In genomic region chr10:110803830-110804338, GRCh38 we compare ENCODE assay signal across 9 cellular contexts.
DNase-seq lines count a peak whose midpoint lies in the region; ATAC-seq and TF ChIP-seq lines count a peak whose summit lies in the region.
"Had no signal": no experiment of that assay in that cellular context is flagged by ENCODE, and none has a peak within 500 bp of the region (broad histone marks: within the 10 kb centered on the region; RNA-seq: fewer than 3 reads in every experiment).

No MANE protein-coding gene starts in this region.

- H3K79me2 ChIP-seq in MM.1S (ENCODE audit: low read length) (no peaks in the 10 kb centered on the region), neural progenitor cell (ENCODE audit: low read depth) (no peaks in the 10 kb centered on the region)

- peak overlapping the region; percentile 93 for H2AFZ ChIP-seq in MM.1S (ENCODE audit: low read length)
- peak overlapping the region; percentile 99 for H2AFZ ChIP-seq in neural progenitor cell (replicated peaks)

- no peak overlapping the region for H3K27ac ChIP-seq in MM.1S (ENCODE audit: low read length)
- H3K27ac ChIP-seq in gastroesophageal sphincter = peak overlapping the region in 2 of 4 donors; percentile 8 to 75
- no peak overlapping the region for H3K27ac ChIP-seq in neural progenitor cell
- H3K27ac ChIP-seq: C4-2B had no signal

- H3F3A ChIP-seq in MM.1S (ENCODE audit: insufficient read depth, low read length) (0 out of 2 replicates have a peak, but pooled peaks cover 8% of the 10 kb centered on the region), neural progenitor cell (ENCODE audit: low read depth) (no peaks in the 10 kb centered on the region)

- H3K27me3 ChIP-seq in MM.1S (replicated peaks; ENCODE audit: insufficient read depth, low read length) (no peaks in the 10 kb centered on the region), gastroesophageal sphincter (no peaks in the 10 kb centered on the region), neural progenitor cell (no peaks in the 10 kb centered on the region)

- WGBS in gastroesophageal sphincter (ENCODE audit: low coverage in 1 of 2), 2 donors = 15 to 43% methylated on average over 2 to 4 of the region's 6 CpGs

- peak overlapping the region; percentile 19; the same call in 1 of the 2 replicates for H3K9ac ChIP-seq in MM.1S (ENCODE audit: low read length)
- no peak overlapping the region for H3K9ac ChIP-seq in neural progenitor cell

- ATAC-seq in GM21786 (IDR thresholded peaks at IDR 0.05; ENCODE audit: unreplicated experiment) (peak; percentile 55), gastroesophageal sphincter (peak; percentile 65), GM19397 (IDR thresholded peaks at IDR 0.05; ENCODE audit: unreplicated experiment) (no peak)

- no peak for TF ChIP-seq EP300 in gastroesophageal sphincter (IDR thresholded peaks at IDR 0.05)

- H3K4me3 Mint-ChIP-seq in neural progenitor cell = no peak overlapping the region

- H3K9me2 ChIP-seq in MM.1S (replicated peaks; ENCODE audit: insufficient read depth, low read length) = no peaks in the 10 kb centered on the region

- peak overlapping the region; percentile 93 for H3K27ac Mint-ChIP-seq in neural progenitor cell

- H3K9me3 ChIP-seq in MM.1S (replicated peaks; ENCODE audit: insufficient read depth, low read length) = no peaks in the 10 kb centered on the region
- no peaks in the 10 kb centered on the region for H3K9me3 ChIP-seq in gastroesophageal sphincter
- H3K9me3 ChIP-seq in neural progenitor cell (ENCODE audit: low read depth) = no peaks in the 10 kb centered on the region

- H3K36me3 ChIP-seq in MM.1S (replicated peaks; ENCODE audit: insufficient read depth, low read length) = no peaks in the 10 kb centered on the region
- H3K36me3 ChIP-seq in gastroesophageal sphincter = no peaks in the 10 kb centered on the region
- no peaks in the 10 kb centered on the region for H3K36me3 ChIP-seq in neural progenitor cell

- no peak overlapping the region for H3K4me3 ChIP-seq in MM.1S (ENCODE audit: low read length)
- no peak overlapping the region for H3K4me3 ChIP-seq in gastroesophageal sphincter
- no peak overlapping the region for H3K4me3 ChIP-seq in neural progenitor cell

- no peaks in the 10 kb centered on the region for H3K36me3 Mint-ChIP-seq in neural progenitor cell

- DNase-seq in NCI-H2171 treated with DMSO at 0.1 percent for 48 hours (lab: John Stamatoyannopoulos, UW) (peak; percentile 36), NCI-H2171 (lab: John Stamatoyannopoulos, UW) (no peak), MM.1S (peak; percentile 38), neural progenitor cell (ENCODE audit: low spot score) (peak; percentile 75)
- peak; percentile 36 to 53 for DNase-seq in activated T-cell treated with anti-CD3 and anti-CD28 coated beads, Interleukin-2, amount 50 U/mL, for 48 hours

- H3K27me3 Mint-ChIP-seq in neural progenitor cell (ENCODE audit: insufficient read depth, low read depth) = peaks cover 2% of the 10 kb centered on the region

- H3K4me2 ChIP-seq in MM.1S (ENCODE audit: low read depth, low read length) = peak overlapping the region; percentile 46; the same call in 1 of the 2 replicates
- H3K4me2 ChIP-seq in neural progenitor cell = peak overlapping the region; percentile 24

- peaks cover 25% of the 10 kb centered on the region for H3K4me1 ChIP-seq in MM.1S (ENCODE audit: low read length)
- H3K4me1 ChIP-seq in gastroesophageal sphincter = peaks cover 2 to 35% (median 22%) of the 10 kb centered on the region in 3 donors
- H3K4me1 ChIP-seq in neural progenitor cell = no peaks in the 10 kb centered on the region

- H3K9me3 Mint-ChIP-seq in neural progenitor cell = no peaks in the 10 kb centered on the region

- TF ChIP-seq CTCF in MM.1S (IDR thresholded peaks at IDR 0.05; ENCODE audit: low read length) (peak; percentile 82), gastroesophageal sphincter (IDR thresholded peaks at IDR 0.05) (peak; percentile 56 to 77 (median 68)), neural progenitor cell (IDR thresholded peaks at IDR 0.05) (peak; percentile 63)

- TF ChIP-seq POLR2A in gastroesophageal sphincter (IDR thresholded peaks at IDR 0.05) = no peak

- H3K4me1 Mint-ChIP-seq in neural progenitor cell = peaks cover 9% of the 10 kb centered on the region

- H4K20me1 ChIP-seq in MM.1S (ENCODE audit: insufficient read depth, low read length) (no peaks in the 10 kb centered on the region), neural progenitor cell (ENCODE audit: low read depth) (no peaks in the 10 kb centered on the region)
